In genomic region chr1:112172294-112172882, GRCh38 we compare ENCODE assay signal across 8 cellular contexts.
A peak's percentile ranks its signal among the peaks of the same experiment; 100 is the strongest.
DNase-seq lines count a peak whose midpoint lies in the region; ATAC-seq and TF ChIP-seq lines count a peak whose summit lies in the region.

No MANE protein-coding gene starts in this region.

- in situ Hi-C loops in astrocyte of the spinal cord (cut with HindIII; ENCODE audit: low sequenced_read_pairs), result no loop called here

- TF ChIP-seq RAD21 in Ishikawa (IDR thresholded peaks at IDR 0.05; ENCODE audit: low read depth), result no peak

- ATAC-seq in left lobe of liver, result peak; percentile 97
- ATAC-seq in GM18909 (IDR thresholded peaks at IDR 0.05; ENCODE audit: poor library complexity, unreplicated experiment), result no peak

- H3K4me3 ChIP-seq in astrocyte of the spinal cord (ENCODE audit: low read depth, low read length), result no peak overlapping the region

- no peak for TF ChIP-seq EP300 in Ishikawa (IDR thresholded peaks at IDR 0.05; ENCODE audit: borderline replicate concordance)

- no peak for TF ChIP-seq CTCF in astrocyte of the spinal cord (IDR thresholded peaks at IDR 0.05; ENCODE audit: low read depth, low read length)

- DNase-seq in CMK (ENCODE audit: low read depth) (peak; percentile 8), astrocyte of the spinal cord (ENCODE audit: low read depth, low spot score) (peak; percentile 20), left lobe of liver (ENCODE audit: low spot score) (peak; percentile 59), cortex of kidney (lab: John Stamatoyannopoulos, UW) (no peak), NCI-H69 (lab: John Stamatoyannopoulos, UW) (no peak), NCI-H1436 treated with DMSO at 0.1 percent for 48 hours (lab: John Stamatoyannopoulos, UW) (no peak)

TF ChIP-seq in Ishikawa, 13 proteins besides CTCF, POLR2A, EP300 and RAD21:
- TF ChIP-seq NFIC (IDR thresholded peaks at IDR 0.05) (peak; percentile 29; the same call in 1 of the 2 replicates), TCF12 (IDR thresholded peaks at IDR 0.05; ENCODE audit: low read depth) (no peak), CEBPB (IDR thresholded peaks at IDR 0.05) (peak; percentile 79)
- TF ChIP-seq, protein P1, sequence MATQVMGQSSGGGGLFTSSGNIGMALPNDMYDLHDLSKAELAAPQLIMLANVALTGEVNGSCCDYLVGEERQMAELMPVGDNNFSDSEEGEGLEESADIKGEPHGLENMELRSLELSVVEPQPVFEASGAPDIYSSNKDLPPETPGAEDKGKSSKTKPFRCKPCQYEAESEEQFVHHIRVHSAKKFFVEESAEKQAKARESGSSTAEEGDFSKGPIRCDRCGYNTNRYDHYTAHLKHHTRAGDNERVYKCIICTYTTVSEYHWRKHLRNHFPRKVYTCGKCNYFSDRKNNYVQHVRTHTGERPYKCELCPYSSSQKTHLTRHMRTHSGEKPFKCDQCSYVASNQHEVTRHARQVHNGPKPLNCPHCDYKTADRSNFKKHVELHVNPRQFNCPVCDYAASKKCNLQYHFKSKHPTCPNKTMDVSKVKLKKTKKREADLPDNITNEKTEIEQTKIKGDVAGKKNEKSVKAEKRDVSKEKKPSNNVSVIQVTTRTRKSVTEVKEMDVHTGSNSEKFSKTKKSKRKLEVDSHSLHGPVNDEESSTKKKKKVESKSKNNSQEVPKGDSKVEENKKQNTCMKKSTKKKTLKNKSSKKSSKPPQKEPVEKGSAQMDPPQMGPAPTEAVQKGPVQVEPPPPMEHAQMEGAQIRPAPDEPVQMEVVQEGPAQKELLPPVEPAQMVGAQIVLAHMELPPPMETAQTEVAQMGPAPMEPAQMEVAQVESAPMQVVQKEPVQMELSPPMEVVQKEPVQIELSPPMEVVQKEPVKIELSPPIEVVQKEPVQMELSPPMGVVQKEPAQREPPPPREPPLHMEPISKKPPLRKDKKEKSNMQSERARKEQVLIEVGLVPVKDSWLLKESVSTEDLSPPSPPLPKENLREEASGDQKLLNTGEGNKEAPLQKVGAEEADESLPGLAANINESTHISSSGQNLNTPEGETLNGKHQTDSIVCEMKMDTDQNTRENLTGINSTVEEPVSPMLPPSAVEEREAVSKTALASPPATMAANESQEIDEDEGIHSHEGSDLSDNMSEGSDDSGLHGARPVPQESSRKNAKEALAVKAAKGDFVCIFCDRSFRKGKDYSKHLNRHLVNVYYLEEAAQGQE (IDR thresholded peaks at IDR 0.05; ENCODE audit: low read depth), result peak; percentile 90

Comparison
In these comparisons a context has a peak if more than half of its experiments do, and no peak if none do; other contexts are left out.
1. DNase-seq: peak in CMK (single experiment), astrocyte of the spinal cord (single experiment) and left lobe of liver (single experiment); none in cortex of kidney (single experiment), NCI-H69 (single experiment) and NCI-H1436 treated with DMSO at 0.1 percent for 48 hours (single experiment).